Comparison of ENCODE assay signal across 1 cellular context in the genomic region with DNA sequence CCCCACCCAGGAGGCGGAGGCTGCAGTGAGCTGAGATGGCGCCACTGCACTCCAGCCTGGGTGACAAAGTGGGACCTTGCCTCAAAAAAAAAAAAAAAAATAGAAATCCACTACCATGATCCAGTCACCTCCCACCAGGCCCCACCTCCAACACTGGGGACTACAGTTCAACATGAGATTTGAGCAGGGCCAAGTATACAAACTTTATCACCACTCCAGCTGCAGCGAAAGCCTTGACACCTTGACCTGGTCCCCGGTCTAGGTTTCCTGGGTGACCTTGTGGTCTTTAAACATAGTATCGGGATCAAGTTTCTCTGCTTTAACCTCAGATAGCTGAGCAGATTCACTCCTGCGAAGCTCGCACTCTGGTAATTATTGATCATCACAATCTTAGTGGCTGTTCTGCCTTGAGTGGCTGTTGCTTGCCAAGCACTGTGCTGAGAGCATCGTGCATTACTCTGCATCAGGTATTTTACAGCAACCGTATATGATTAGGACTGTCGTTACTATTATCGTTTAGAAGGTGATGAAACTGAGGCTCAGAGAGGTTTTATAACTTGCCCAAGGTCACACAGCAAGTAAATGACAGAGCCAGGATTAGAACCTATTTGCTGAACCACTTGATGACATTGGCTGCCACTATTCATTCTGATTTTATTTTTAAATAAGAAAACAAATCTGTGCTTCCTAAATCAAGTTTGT.
TF ChIP-seq lines count a peak whose summit lies in the region.

No MANE protein-coding gene starts in this region.

TF ChIP-seq in HepG2, 621 proteins besides CTCF, POLR2A, EP300 and RAD21 (continued from another document and continues in another):
- TF ChIP-seq, protein P1, sequence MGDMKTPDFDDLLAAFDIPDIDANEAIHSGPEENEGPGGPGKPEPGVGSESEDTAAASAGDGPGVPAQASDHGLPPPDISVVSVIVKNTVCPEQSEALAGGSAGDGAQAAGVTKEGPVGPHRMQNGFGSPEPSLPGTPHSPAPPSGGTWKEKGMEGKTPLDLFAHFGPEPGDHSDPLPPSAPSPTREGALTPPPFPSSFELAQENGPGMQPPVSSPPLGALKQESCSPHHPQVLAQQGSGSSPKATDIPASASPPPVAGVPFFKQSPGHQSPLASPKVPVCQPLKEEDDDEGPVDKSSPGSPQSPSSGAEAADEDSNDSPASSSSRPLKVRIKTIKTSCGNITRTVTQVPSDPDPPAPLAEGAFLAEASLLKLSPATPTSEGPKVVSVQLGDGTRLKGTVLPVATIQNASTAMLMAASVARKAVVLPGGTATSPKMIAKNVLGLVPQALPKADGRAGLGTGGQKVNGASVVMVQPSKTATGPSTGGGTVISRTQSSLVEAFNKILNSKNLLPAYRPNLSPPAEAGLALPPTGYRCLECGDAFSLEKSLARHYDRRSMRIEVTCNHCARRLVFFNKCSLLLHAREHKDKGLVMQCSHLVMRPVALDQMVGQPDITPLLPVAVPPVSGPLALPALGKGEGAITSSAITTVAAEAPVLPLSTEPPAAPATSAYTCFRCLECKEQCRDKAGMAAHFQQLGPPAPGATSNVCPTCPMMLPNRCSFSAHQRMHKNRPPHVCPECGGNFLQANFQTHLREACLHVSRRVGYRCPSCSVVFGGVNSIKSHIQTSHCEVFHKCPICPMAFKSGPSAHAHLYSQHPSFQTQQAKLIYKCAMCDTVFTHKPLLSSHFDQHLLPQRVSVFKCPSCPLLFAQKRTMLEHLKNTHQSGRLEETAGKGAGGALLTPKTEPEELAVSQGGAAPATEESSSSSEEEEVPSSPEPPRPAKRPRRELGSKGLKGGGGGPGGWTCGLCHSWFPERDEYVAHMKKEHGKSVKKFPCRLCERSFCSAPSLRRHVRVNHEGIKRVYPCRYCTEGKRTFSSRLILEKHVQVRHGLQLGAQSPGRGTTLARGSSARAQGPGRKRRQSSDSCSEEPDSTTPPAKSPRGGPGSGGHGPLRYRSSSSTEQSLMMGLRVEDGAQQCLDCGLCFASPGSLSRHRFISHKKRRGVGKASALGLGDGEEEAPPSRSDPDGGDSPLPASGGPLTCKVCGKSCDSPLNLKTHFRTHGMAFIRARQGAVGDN (CRISPR knock-in tag; IDR thresholded peaks at IDR 0.05), result no peak
- TF ChIP-seq, protein P2, sequence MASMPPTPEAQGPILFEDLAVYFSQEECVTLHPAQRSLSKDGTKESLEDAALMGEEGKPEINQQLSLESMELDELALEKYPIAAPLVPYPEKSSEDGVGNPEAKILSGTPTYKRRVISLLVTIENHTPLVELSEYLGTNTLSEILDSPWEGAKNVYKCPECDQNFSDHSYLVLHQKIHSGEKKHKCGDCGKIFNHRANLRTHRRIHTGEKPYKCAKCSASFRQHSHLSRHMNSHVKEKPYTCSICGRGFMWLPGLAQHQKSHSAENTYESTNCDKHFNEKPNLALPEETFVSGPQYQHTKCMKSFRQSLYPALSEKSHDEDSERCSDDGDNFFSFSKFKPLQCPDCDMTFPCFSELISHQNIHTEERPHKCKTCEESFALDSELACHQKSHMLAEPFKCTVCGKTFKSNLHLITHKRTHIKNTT (CRISPR knock-in tag; IDR thresholded peaks at IDR 0.05), result no peak
- TF ChIP-seq, protein P3, sequence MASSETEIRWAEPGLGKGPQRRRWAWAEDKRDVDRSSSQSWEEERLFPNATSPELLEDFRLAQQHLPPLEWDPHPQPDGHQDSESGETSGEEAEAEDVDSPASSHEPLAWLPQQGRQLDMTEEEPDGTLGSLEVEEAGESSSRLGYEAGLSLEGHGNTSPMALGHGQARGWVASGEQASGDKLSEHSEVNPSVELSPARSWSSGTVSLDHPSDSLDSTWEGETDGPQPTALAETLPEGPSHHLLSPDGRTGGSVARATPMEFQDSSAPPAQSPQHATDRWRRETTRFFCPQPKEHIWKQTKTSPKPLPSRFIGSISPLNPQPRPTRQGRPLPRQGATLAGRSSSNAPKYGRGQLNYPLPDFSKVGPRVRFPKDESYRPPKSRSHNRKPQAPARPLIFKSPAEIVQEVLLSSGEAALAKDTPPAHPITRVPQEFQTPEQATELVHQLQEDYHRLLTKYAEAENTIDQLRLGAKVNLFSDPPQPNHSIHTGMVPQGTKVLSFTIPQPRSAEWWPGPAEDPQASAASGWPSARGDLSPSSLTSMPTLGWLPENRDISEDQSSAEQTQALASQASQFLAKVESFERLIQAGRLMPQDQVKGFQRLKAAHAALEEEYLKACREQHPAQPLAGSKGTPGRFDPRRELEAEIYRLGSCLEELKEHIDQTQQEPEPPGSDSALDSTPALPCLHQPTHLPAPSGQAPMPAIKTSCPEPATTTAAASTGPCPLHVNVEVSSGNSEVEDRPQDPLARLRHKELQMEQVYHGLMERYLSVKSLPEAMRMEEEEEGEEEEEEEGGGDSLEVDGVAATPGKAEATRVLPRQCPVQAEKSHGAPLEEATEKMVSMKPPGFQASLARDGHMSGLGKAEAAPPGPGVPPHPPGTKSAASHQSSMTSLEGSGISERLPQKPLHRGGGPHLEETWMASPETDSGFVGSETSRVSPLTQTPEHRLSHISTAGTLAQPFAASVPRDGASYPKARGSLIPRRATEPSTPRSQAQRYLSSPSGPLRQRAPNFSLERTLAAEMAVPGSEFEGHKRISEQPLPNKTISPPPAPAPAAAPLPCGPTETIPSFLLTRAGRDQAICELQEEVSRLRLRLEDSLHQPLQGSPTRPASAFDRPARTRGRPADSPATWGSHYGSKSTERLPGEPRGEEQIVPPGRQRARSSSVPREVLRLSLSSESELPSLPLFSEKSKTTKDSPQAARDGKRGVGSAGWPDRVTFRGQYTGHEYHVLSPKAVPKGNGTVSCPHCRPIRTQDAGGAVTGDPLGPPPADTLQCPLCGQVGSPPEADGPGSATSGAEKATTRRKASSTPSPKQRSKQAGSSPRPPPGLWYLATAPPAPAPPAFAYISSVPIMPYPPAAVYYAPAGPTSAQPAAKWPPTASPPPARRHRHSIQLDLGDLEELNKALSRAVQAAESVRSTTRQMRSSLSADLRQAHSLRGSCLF (CRISPR knock-in tag; IDR thresholded peaks at IDR 0.05; ENCODE audit: borderline replicate concordance), result no peak
- no peak for TF ChIP-seq ZNF20 (CRISPR knock-in tag; IDR thresholded peaks at IDR 0.05)
- TF ChIP-seq, protein P4, sequence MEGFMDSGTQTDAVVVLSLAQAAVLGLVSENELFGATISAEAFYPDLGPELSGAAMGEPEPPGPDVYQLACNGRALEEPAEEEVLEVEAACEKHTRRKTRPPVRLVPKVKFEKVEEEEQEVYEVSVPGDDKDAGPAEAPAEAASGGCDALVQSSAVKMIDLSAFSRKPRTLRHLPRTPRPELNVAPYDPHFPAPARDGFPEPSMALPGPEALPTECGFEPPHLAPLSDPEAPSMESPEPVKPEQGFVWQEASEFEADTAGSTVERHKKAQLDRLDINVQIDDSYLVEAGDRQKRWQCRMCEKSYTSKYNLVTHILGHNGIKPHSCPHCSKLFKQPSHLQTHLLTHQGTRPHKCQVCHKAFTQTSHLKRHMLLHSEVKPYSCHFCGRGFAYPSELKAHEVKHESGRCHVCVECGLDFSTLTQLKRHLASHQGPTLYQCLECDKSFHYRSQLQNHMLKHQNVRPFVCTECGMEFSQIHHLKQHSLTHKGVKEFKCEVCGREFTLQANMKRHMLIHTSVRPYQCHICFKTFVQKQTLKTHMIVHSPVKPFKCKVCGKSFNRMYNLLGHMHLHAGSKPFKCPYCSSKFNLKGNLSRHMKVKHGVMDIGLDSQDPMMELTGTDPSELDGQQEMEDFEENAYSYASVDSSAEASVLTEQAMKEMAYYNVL (CRISPR knock-in tag; IDR thresholded peaks at IDR 0.05; ENCODE audit: borderline replicate concordance), result no peak
- peak; percentile 30; the same call in 1 of the 2 replicates for TF ChIP-seq MIXL1 (CRISPR knock-in tag; IDR thresholded peaks at IDR 0.05)
- no peak for TF ChIP-seq MBNL3 (CRISPR knock-in tag; conservative IDR thresholded peaks at IDR 0.05)
- TF ChIP-seq, protein P5, sequence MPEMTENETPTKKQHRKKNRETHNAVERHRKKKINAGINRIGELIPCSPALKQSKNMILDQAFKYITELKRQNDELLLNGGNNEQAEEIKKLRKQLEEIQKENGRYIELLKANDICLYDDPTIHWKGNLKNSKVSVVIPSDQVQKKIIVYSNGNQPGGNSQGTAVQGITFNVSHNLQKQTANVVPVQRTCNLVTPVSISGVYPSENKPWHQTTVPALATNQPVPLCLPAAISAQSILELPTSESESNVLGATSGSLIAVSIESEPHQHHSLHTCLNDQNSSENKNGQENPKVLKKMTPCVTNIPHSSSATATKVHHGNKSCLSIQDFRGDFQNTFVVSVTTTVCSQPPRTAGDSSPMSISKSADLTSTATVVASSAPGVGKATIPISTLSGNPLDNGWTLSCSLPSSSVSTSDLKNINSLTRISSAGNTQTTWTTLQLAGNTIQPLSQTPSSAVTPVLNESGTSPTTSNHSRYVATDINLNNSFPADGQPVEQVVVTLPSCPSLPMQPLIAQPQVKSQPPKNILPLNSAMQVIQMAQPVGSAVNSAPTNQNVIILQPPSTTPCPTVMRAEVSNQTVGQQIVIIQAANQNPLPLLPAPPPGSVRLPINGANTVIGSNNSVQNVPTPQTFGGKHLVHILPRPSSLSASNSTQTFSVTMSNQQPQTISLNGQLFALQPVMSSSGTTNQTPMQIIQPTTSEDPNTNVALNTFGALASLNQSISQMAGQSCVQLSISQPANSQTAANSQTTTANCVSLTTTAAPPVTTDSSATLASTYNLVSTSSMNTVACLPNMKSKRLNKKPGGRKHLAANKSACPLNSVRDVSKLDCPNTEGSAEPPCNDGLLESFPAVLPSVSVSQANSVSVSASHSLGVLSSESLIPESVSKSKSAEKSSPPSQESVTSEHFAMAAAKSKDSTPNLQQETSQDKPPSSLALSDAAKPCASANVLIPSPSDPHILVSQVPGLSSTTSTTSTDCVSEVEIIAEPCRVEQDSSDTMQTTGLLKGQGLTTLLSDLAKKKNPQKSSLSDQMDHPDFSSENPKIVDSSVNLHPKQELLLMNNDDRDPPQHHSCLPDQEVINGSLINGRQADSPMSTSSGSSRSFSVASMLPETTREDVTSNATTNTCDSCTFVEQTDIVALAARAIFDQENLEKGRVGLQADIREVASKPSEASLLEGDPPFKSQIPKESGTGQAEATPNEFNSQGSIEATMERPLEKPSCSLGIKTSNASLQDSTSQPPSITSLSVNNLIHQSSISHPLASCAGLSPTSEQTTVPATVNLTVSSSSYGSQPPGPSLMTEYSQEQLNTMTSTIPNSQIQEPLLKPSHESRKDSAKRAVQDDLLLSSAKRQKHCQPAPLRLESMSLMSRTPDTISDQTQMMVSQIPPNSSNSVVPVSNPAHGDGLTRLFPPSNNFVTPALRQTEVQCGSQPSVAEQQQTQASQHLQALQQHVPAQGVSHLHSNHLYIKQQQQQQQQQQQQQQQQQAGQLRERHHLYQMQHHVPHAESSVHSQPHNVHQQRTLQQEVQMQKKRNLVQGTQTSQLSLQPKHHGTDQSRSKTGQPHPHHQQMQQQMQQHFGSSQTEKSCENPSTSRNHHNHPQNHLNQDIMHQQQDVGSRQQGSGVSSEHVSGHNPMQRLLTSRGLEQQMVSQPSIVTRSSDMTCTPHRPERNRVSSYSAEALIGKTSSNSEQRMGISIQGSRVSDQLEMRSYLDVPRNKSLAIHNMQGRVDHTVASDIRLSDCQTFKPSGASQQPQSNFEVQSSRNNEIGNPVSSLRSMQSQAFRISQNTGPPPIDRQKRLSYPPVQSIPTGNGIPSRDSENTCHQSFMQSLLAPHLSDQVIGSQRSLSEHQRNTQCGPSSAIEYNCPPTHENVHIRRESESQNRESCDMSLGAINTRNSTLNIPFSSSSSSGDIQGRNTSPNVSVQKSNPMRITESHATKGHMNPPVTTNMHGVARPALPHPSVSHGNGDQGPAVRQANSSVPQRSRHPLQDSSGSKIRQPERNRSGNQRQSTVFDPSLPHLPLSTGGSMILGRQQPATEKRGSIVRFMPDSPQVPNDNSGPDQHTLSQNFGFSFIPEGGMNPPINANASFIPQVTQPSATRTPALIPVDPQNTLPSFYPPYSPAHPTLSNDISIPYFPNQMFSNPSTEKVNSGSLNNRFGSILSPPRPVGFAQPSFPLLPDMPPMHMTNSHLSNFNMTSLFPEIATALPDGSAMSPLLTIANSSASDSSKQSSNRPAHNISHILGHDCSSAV (CRISPR knock-in tag; IDR thresholded peaks at IDR 0.05; ENCODE audit: borderline replicate concordance), result no peak
- TF ChIP-seq PHB2 (IDR thresholded peaks at IDR 0.05; ENCODE audit: partially characterized antibody), result no peak
- no peak for TF ChIP-seq NCOA5 (CRISPR knock-in tag; IDR thresholded peaks at IDR 0.05)
- peak; percentile 59; the same call in 1 of the 2 replicates for TF ChIP-seq MEF2D (CRISPR knock-in tag; IDR thresholded peaks at IDR 0.05)
- TF ChIP-seq ZNF782 (CRISPR knock-in tag; IDR thresholded peaks at IDR 0.05; ENCODE audit: borderline replicate concordance), result no peak
- TF ChIP-seq NFKBIZ (CRISPR knock-in tag; IDR thresholded peaks at IDR 0.05), result no peak
- TF ChIP-seq GZF1 (CRISPR knock-in tag; IDR thresholded peaks at IDR 0.05), result no peak
- TF ChIP-seq ZNF616 (CRISPR knock-in tag; IDR thresholded peaks at IDR 0.05; ENCODE audit: low read depth), result no peak
- no peak for TF ChIP-seq ZNF121 (CRISPR knock-in tag; IDR thresholded peaks at IDR 0.05)
- no peak for TF ChIP-seq ZNF883 (CRISPR knock-in tag; IDR thresholded peaks at IDR 0.05; ENCODE audit: not compliant biosample characterization)
- no peak for TF ChIP-seq ZNF3 (CRISPR knock-in tag; IDR thresholded peaks at IDR 0.05)
- TF ChIP-seq, protein P6, sequence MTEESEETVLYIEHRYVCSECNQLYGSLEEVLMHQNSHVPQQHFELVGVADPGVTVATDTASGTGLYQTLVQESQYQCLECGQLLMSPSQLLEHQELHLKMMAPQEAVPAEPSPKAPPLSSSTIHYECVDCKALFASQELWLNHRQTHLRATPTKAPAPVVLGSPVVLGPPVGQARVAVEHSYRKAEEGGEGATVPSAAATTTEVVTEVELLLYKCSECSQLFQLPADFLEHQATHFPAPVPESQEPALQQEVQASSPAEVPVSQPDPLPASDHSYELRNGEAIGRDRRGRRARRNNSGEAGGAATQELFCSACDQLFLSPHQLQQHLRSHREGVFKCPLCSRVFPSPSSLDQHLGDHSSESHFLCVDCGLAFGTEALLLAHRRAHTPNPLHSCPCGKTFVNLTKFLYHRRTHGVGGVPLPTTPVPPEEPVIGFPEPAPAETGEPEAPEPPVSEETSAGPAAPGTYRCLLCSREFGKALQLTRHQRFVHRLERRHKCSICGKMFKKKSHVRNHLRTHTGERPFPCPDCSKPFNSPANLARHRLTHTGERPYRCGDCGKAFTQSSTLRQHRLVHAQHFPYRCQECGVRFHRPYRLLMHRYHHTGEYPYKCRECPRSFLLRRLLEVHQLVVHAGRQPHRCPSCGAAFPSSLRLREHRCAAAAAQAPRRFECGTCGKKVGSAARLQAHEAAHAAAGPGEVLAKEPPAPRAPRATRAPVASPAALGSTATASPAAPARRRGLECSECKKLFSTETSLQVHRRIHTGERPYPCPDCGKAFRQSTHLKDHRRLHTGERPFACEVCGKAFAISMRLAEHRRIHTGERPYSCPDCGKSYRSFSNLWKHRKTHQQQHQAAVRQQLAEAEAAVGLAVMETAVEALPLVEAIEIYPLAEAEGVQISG (CRISPR knock-in tag; IDR thresholded peaks at IDR 0.05), result peak; percentile 39; the same call in 1 of the 2 replicates
- no peak for TF ChIP-seq HHEX (CRISPR knock-in tag; IDR thresholded peaks at IDR 0.05)
- no peak for TF ChIP-seq TCF7L2 (IDR thresholded peaks at IDR 0.05; ENCODE audit: low read depth, low read length)
